19 cellular contexts compared by ENCODE assay signal in genomic region chr16:21613361-21613760, GRCh38. TPM values are rescaled to one million over a fixed set of nuclear protein-coding genes. Genes with fewer than 3 reads are reported as not detected.
DNase-seq lines count a peak whose midpoint lies in the region; TF ChIP-seq lines count a peak whose summit lies in the region.
"Had no signal": no experiment of that assay in that cellular context is flagged by ENCODE, and none has a peak within 500 bp of the region (broad histone marks: within the 10 kb centered on the region; RNA-seq: fewer than 3 reads in every experiment).

No MANE protein-coding gene starts in this region.

- peak overlapping the region; percentile 34 to 100 (median 99); a peak in 19 of 22 replicates for H3K27ac ChIP-seq in BLaER1 treated with 17β-estradiol and CSF1 and Interleukin-3, amounts not matched to agents 10 nM and 100 nM
- H3K27ac ChIP-seq: C4-2B, HL-60 had no signal

- H3K4me1 Mint-ChIP-seq in progenitor cell of endocrine pancreas (ENCODE audit: low read depth) = peaks cover 30% of the 10 kb centered on the region

- H3K27ac Mint-ChIP-seq in progenitor cell of endocrine pancreas = no peak overlapping the region
- H3K27ac Mint-ChIP-seq: B cell; CD8-positive, alpha-beta T cell had no signal

- TF ChIP-seq CTCF in progenitor cell of endocrine pancreas (IDR thresholded peaks at IDR 0.05; ENCODE audit: unreplicated experiment) = no peak

- H3K4me3 ChIP-seq in BLaER1 treated with 17β-estradiol and CSF1 and Interleukin-3, amounts not matched to agents 10 nM and 100 nM = peak overlapping the region in 4 of 10 experiments; percentile 14 to 96 (median 28); a peak in 6 of 20 replicates
- H3K4me3 ChIP-seq in skeletal muscle satellite cell (ENCODE audit: low read length) = no peak overlapping the region
- H3K4me3 ChIP-seq: GM12878 had no signal

- H3K4me1 ChIP-seq in BLaER1 treated with 17β-estradiol and CSF1 and Interleukin-3, amounts not matched to agents 10 nM and 100 nM = peaks cover 58 to 100% (median 100%) of the 10 kb centered on the region in 10 experiments
- peaks cover 63% of the 10 kb centered on the region for H3K4me1 ChIP-seq in skeletal muscle satellite cell (ENCODE audit: control insufficient read depth, insufficient read depth, low read length)

- no peak overlapping the region for H3K4me3 Mint-ChIP-seq in progenitor cell of endocrine pancreas (ENCODE audit: low read depth)
- H3K4me3 Mint-ChIP-seq: B cell; CD8-positive, alpha-beta T cell had no signal

- no peaks in the 10 kb centered on the region for H3K27me3 ChIP-seq in BLaER1 treated with 17β-estradiol and CSF1 and Interleukin-3, amounts not matched to agents 10 nM and 100 nM
- no peaks in the 10 kb centered on the region for H3K27me3 ChIP-seq in skeletal muscle satellite cell (ENCODE audit: control insufficient read depth, insufficient read depth, low read length)

- H3K4me2 ChIP-seq in BLaER1 treated with 17β-estradiol and CSF1 and Interleukin-3, amounts not matched to agents 10 nM and 100 nM = peak overlapping the region in 8 of 11 experiments; percentile 61 to 99 (median 96); a peak in 15 of 22 replicates
- H3K4me2 ChIP-seq in skeletal muscle satellite cell (ENCODE audit: low read length) = peak overlapping the region; percentile 43

- no peaks in the 10 kb centered on the region for H3K27me3 Mint-ChIP-seq in progenitor cell of endocrine pancreas
- H3K27me3 Mint-ChIP-seq: B cell had no signal

- peaks cover 41 to 100% (median 85%) of the 10 kb centered on the region in 11 experiments; a peak in 21 of 22 replicates for H4K20me1 ChIP-seq in BLaER1 treated with 17β-estradiol and CSF1 and Interleukin-3, amounts not matched to agents 10 nM and 100 nM

- peak; percentile 26 for DNase-seq in EH (ENCODE audit: low read depth)
- peak; percentile 22 for DNase-seq in RPMI7951 (ENCODE audit: low read depth)
- no peak for DNase-seq in MV-4-11 (lab: John Stamatoyannopoulos, UW)
- no peak for DNase-seq in RKO (ENCODE audit: low spot score)
- no peak for DNase-seq in progenitor cell of endocrine pancreas (ENCODE audit: low spot score, unreplicated experiment)
- DNase-seq: CD8-positive, alpha-beta T cell; COR-L47; DMS153; HCEC 1CT; IMR-90 had no signal

- peaks cover 6% of the 10 kb centered on the region for H3K36me3 Mint-ChIP-seq in progenitor cell of endocrine pancreas (ENCODE audit: insufficient read depth)

- H3K9me3 ChIP-seq in BLaER1 treated with 17β-estradiol and CSF1 and Interleukin-3, amounts not matched to agents 10 nM and 100 nM (replicated peaks in 1 of 11) = peaks cover 0 to 7% (median 0%) of the 10 kb centered on the region in 11 experiments; a peak in 4 of 22 replicates
- no peaks in the 10 kb centered on the region for H3K9me3 ChIP-seq in skeletal muscle satellite cell (replicated peaks; ENCODE audit: low read length)

- peaks cover 56 to 97% (median 86%) of the 10 kb centered on the region in 11 experiments for H3K36me3 ChIP-seq in BLaER1 treated with 17β-estradiol and CSF1 and Interleukin-3, amounts not matched to agents 10 nM and 100 nM
- peaks cover 36% of the 10 kb centered on the region for H3K36me3 ChIP-seq in skeletal muscle satellite cell (ENCODE audit: insufficient read depth, low read length)

- H3K9me3 Mint-ChIP-seq in progenitor cell of endocrine pancreas (ENCODE audit: low read depth) = no peaks in the 10 kb centered on the region
- H3K9me3 Mint-ChIP-seq: CD8-positive, alpha-beta T cell had no signal

- peak overlapping the region in 4 of 11 experiments; percentile 10 to 98 (median 58); a peak in 5 of 22 replicates for H3K9ac ChIP-seq in BLaER1 treated with 17β-estradiol and CSF1 and Interleukin-3, amounts not matched to agents 10 nM and 100 nM
- H3K9ac ChIP-seq in skeletal muscle satellite cell (ENCODE audit: low read depth, low read length) = no peak overlapping the region

RNA-seq across cellular contexts. Expression of gene METTL9, which starts 14.0 kb away (rescaled TPM):
- total RNA-seq in RPMI7951 (2014; rRNA removed; shearing (Covaris generic)) = 120 and 125 TPM in 2 replicates
- 218 and 323 TPM in 2 replicates for total RNA-seq in skeletal muscle satellite cell (2012; rRNA removed)
- 143 and 158 TPM in 2 replicates for total RNA-seq in progenitor cell of endocrine pancreas

RNA-seq across cellular contexts. Expression of gene IGSF6, which starts 39.0 kb away (rescaled TPM):
- not detected in 2 replicates for total RNA-seq in RPMI7951 (2014; rRNA removed; shearing (Covaris generic))
- not detected in 2 replicates for total RNA-seq in skeletal muscle satellite cell (2012; rRNA removed)
- total RNA-seq in progenitor cell of endocrine pancreas = not detected in 2 replicates
- total RNA-seq: A172, G401, H4, IMR-90 had no signal

RNA-seq across cellular contexts. Expression of gene OTOA, which starts 50.4 kb away (rescaled TPM):
- not detected in 2 replicates for total RNA-seq in RPMI7951 (2014; rRNA removed; shearing (Covaris generic))
- total RNA-seq in skeletal muscle satellite cell (2012; rRNA removed) = not detected in 2 replicates
- total RNA-seq in progenitor cell of endocrine pancreas = 0.07 and 0.13 TPM in 2 replicates
- total RNA-seq: H4, IMR-90 had no signal

Comparison
In these comparisons a context has a peak if more than half of its experiments do, and no peak if none do; other contexts are left out.
1. DNase-seq: peak in EH (single experiment) and RPMI7951 (single experiment); none in MV-4-11 (single experiment), RKO (single experiment) and progenitor cell of endocrine pancreas (single experiment).